8 cellular contexts compared by ENCODE assay signal in genomic region chr7:42227523-42227922, GRCh38. TPM values are rescaled to one million over a fixed set of nuclear protein-coding genes. Genes with fewer than 3 reads are reported as not detected.
DNase-seq lines count a peak whose midpoint lies in the region; ATAC-seq, FAIRE-seq and TF ChIP-seq lines count a peak whose summit lies in the region.

No MANE protein-coding gene starts in this region.

- FAIRE-seq in pancreas (lab: Jason Lieb, UNC): no peak

- WGBS in ectodermal cell, 2 experiments: 10 to 11% methylated on average over 14 of the region's 14 CpGs
- WGBS in pancreas, 2 donors: 18 to 26% methylated on average over 14 of the region's 14 CpGs

- H3K27me3 ChIP-seq in ectodermal cell (ENCODE audit: control insufficient read depth, insufficient read depth, low read length, poor library complexity, severe bottlenecking): no peaks in the 10 kb centered on the region
- peaks cover 0 to 29% (median 5%) of the 10 kb centered on the region in 4 donors for H3K27me3 ChIP-seq in pancreas

- H3K4me1 ChIP-seq in ectodermal cell (ENCODE audit: control insufficient read depth, insufficient read depth, low read length): peaks cover 80% of the 10 kb centered on the region
- H3K4me1 ChIP-seq in pancreas: peaks cover 0 to 4% (median 0%) of the 10 kb centered on the region in 3 donors

- TF ChIP-seq CTCF in pancreas (IDR thresholded peaks at IDR 0.05): no peak

- intact Hi-C loops in pancreas (cut with DNase I): no loop called here

- ATAC-seq in GM18873 (IDR thresholded peaks at IDR 0.05; ENCODE audit: low FRiP score, unreplicated experiment) (peak; percentile 94), HG03066 (IDR thresholded peaks at IDR 0.05; ENCODE audit: low read depth, unreplicated experiment) (peak; percentile 58), pancreas (peak in 3 of 4 donors; percentile 22 to 40 (median 37)), GM19328 (IDR thresholded peaks at IDR 0.05; ENCODE audit: unreplicated experiment) (no peak)

- DNase-seq in pancreas: no peak
- no peak for DNase-seq in Ammon's horn (ENCODE audit: low spot score)
- no peak for DNase-seq in T1000 (lab: John Stamatoyannopoulos, UW)
- no peak for DNase-seq in NCI-H2171 (lab: John Stamatoyannopoulos, UW)

- H3K27ac ChIP-seq in ectodermal cell (ENCODE audit: insufficient read depth, low read depth, low read length, poor library complexity, severe bottlenecking) (peak overlapping the region; percentile 56), pancreas (no peak overlapping the region)

- H3K36me3 ChIP-seq in ectodermal cell (ENCODE audit: control insufficient read depth, insufficient read depth, low read length) (peaks cover 9% of the 10 kb centered on the region), pancreas (no peaks in the 10 kb centered on the region)

- H3K4me3 ChIP-seq in ectodermal cell (ENCODE audit: insufficient read depth, low read depth, low read length) (peak overlapping the region; percentile 37), pancreas (peak overlapping the region in 2 of 4 donors; percentile 15 to 31)

- H3K9me3 ChIP-seq in ectodermal cell (ENCODE audit: control insufficient read depth, low read length): no peaks in the 10 kb centered on the region
- H3K9me3 ChIP-seq in pancreas: no peaks in the 10 kb centered on the region

RNA-seq across cellular contexts. Expression of gene GLI3, which starts 9.5 kb away (rescaled TPM):
- polyA plus RNA-seq in ectodermal cell (2013, experiment 1 of 4): 200 TPM
- 235 TPM for polyA plus RNA-seq in ectodermal cell (2013, experiment 2 of 4)
- polyA plus RNA-seq in ectodermal cell (2013, experiment 3 of 4): 110 TPM
- polyA plus RNA-seq in ectodermal cell (2013, experiment 4 of 4): 128 TPM
- total RNA-seq in pancreas: 1 to 10 TPM in 5 of 6 donors, under 1 TPM in 1; 0.51 to 6.2 (median 2.2) TPM
- polyA plus RNA-seq in pancreas: under 1 TPM; 0.38 to 0.54 TPM
